ENCODE assay signal across 1 cellular context in the genomic region with DNA sequence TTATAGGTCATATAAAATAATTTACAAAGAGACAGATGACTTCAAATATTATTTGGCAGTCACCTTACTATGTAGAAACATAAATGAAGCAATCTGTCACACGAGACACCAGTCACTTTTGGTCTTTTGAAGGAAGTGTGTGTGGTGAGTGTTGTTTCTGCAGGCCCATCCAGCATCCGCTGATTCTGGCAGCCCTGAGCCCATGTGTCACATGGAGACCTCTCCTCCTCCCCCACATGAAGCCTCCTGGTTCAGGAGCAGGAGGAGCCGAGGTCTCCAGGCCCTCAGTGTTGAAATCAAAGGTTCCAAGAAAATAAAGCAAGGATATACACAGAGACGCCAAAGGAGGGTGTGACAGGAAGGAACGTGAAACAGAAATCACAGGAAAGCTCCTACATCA.
TF ChIP-seq lines count a peak whose summit lies in the region.

No MANE protein-coding gene starts in this region.

TF ChIP-seq in GM12878, 131 proteins besides CTCF, POLR2A, EP300 and RAD21 (continued from another document):
- TF ChIP-seq, protein P1, sequence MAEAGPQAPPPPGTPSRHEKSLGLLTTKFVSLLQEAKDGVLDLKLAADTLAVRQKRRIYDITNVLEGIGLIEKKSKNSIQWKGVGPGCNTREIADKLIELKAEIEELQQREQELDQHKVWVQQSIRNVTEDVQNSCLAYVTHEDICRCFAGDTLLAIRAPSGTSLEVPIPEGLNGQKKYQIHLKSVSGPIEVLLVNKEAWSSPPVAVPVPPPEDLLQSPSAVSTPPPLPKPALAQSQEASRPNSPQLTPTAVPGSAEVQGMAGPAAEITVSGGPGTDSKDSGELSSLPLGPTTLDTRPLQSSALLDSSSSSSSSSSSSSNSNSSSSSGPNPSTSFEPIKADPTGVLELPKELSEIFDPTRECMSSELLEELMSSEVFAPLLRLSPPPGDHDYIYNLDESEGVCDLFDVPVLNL (IDR thresholded peaks at IDR 0.05; ENCODE audit: low read depth, low read length), result no peak
- TF ChIP-seq YY1 (IDR thresholded peaks at IDR 0.05; ENCODE audit: low read depth, low read length) (no peak), ETV6 (conservative IDR thresholded peaks at IDR 0.05 in 1 of 2, IDR thresholded peaks at IDR 0.05 in 1 of 2; ENCODE audit: borderline replicate concordance in 1 of 2, low read depth in 1 of 2) (no peak), NRF1 (conservative IDR thresholded peaks at IDR 0.05; ENCODE audit: low read depth, low read length) (no peak), BRCA1 (IDR thresholded peaks at IDR 0.05; ENCODE audit: low read depth, low read length) (no peak), KDM1A (IDR thresholded peaks at IDR 0.05; ENCODE audit: borderline replicate concordance) (no peak), SMC3 (IDR thresholded peaks at IDR 0.05; ENCODE audit: borderline replicate concordance, low read length) (no peak)
- TF ChIP-seq, protein P2, sequence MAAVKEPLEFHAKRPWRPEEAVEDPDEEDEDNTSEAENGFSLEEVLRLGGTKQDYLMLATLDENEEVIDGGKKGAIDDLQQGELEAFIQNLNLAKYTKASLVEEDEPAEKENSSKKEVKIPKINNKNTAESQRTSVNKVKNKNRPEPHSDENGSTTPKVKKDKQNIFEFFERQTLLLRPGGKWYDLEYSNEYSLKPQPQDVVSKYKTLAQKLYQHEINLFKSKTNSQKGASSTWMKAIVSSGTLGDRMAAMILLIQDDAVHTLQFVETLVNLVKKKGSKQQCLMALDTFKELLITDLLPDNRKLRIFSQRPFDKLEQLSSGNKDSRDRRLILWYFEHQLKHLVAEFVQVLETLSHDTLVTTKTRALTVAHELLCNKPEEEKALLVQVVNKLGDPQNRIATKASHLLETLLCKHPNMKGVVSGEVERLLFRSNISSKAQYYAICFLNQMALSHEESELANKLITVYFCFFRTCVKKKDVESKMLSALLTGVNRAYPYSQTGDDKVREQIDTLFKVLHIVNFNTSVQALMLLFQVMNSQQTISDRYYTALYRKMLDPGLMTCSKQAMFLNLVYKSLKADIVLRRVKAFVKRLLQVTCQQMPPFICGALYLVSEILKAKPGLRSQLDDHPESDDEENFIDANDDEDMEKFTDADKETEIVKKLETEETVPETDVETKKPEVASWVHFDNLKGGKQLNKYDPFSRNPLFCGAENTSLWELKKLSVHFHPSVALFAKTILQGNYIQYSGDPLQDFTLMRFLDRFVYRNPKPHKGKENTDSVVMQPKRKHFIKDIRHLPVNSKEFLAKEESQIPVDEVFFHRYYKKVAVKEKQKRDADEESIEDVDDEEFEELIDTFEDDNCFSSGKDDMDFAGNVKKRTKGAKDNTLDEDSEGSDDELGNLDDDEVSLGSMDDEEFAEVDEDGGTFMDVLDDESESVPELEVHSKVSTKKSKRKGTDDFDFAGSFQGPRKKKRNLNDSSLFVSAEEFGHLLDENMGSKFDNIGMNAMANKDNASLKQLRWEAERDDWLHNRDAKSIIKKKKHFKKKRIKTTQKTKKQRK (IDR thresholded peaks at IDR 0.05; ENCODE audit: low read depth, low read length), result no peak
- TF ChIP-seq, protein P3, sequence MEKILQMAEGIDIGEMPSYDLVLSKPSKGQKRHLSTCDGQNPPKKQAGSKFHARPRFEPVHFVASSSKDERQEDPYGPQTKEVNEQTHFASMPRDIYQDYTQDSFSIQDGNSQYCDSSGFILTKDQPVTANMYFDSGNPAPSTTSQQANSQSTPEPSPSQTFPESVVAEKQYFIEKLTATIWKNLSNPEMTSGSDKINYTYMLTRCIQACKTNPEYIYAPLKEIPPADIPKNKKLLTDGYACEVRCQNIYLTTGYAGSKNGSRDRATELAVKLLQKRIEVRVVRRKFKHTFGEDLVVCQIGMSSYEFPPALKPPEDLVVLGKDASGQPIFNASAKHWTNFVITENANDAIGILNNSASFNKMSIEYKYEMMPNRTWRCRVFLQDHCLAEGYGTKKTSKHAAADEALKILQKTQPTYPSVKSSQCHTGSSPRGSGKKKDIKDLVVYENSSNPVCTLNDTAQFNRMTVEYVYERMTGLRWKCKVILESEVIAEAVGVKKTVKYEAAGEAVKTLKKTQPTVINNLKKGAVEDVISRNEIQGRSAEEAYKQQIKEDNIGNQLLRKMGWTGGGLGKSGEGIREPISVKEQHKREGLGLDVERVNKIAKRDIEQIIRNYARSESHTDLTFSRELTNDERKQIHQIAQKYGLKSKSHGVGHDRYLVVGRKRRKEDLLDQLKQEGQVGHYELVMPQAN (conservative IDR thresholded peaks at IDR 0.05), result no peak
TF ChIP-seq in GM12878: peak in this region for 0.
